In genomic region chrX:71148278-71148663, GRCh38 we compare ENCODE assay signal across 16 cellular contexts. TPM values are rescaled to one million over a fixed set of nuclear protein-coding genes. Genes with fewer than 3 reads are reported as not detected.
DNase-seq lines count a peak whose midpoint lies in the region; ATAC-seq and TF ChIP-seq lines count a peak whose summit lies in the region.
"Had no signal": no experiment of that assay in that cellular context is flagged by ENCODE, and none has a peak within 500 bp of the region (broad histone marks: within the 10 kb centered on the region; RNA-seq: fewer than 3 reads in every experiment).

No MANE protein-coding gene starts in this region.

- POLR2A ChIA-PET in WTC11 (lab: Charles Lee) = interaction anchor here (1.0 kb wide), 1 partner anchor 34 kb away, joined by 4 read pairs; no protein-coding TSS in a partner anchor

- H3K27ac Mint-ChIP-seq in brain = peak overlapping the region in 3 of 5 experiments; percentile 40 to 71 (median 62)
- peak overlapping the region; percentile 57 for H3K27ac Mint-ChIP-seq in neural crest cell (ENCODE audit: unreplicated experiment)
- H3K27ac Mint-ChIP-seq in WTC11 = no peak overlapping the region
- H3K27ac Mint-ChIP-seq: CD4-positive, alpha-beta T cell; GM23338 had no signal

- no peaks in the 10 kb centered on the region for H3K36me3 Mint-ChIP-seq in brain
- no peaks in the 10 kb centered on the region for H3K36me3 Mint-ChIP-seq in neural crest cell (ENCODE audit: low read depth)
- no peaks in the 10 kb centered on the region for H3K36me3 Mint-ChIP-seq in WTC11

- peaks cover 0 to 54% (median 7%) of the 10 kb centered on the region in 45 donors for H3K27me3 ChIP-seq in dorsolateral prefrontal cortex

- H3K9me3 Mint-ChIP-seq in brain = peaks cover 0 to 2% (median 0%) of the 10 kb centered on the region in 5 experiments
- H3K9me3 Mint-ChIP-seq in neural crest cell = no peaks in the 10 kb centered on the region
- no peaks in the 10 kb centered on the region for H3K9me3 Mint-ChIP-seq in WTC11
- H3K9me3 Mint-ChIP-seq: CD4-positive, alpha-beta T cell; GM23338 had no signal

- no peak for TF ChIP-seq CTCF in brain (conservative IDR thresholded peaks at IDR 0.05)
- TF ChIP-seq CTCF in dorsolateral prefrontal cortex (IDR thresholded peaks at IDR 0.05 in 54 of 56, conservative IDR thresholded peaks at IDR 0.05 in 2 of 56; ENCODE audit: low read depth in 1 of 56, partially characterized antibody in 56 of 56) = no peak
- no peak for TF ChIP-seq CTCF in neural crest cell (conservative IDR thresholded peaks at IDR 0.05)
- no peak for TF ChIP-seq CTCF in WTC11 (IDR thresholded peaks at IDR 0.05)

- H3K27me3 Mint-ChIP-seq in brain = peaks cover 4% of the 10 kb centered on the region
- peaks cover 8% of the 10 kb centered on the region for H3K27me3 Mint-ChIP-seq in neural crest cell (ENCODE audit: low read depth)
- no peaks in the 10 kb centered on the region for H3K27me3 Mint-ChIP-seq in WTC11 (ENCODE audit: low read depth)
- H3K27me3 Mint-ChIP-seq: CD4-positive, alpha-beta T cell had no signal

- H3K4me1 Mint-ChIP-seq in brain = peaks cover 27% of the 10 kb centered on the region
- peaks cover 24% of the 10 kb centered on the region for H3K4me1 Mint-ChIP-seq in neural crest cell
- peaks cover 20% of the 10 kb centered on the region for H3K4me1 Mint-ChIP-seq in WTC11

- H3K4me3 Mint-ChIP-seq in brain (peak overlapping the region in 3 of 5 experiments; percentile 51 to 58 (median 56)), neural crest cell (peak overlapping the region; percentile 54), WTC11 (no peak overlapping the region)
- H3K4me3 Mint-ChIP-seq: CD4-positive, alpha-beta T cell; GM23338 had no signal

- ATAC-seq in WTC11 = no peak

- H3K4me3 ChIP-seq in dorsolateral prefrontal cortex = peak overlapping the region in 48 of 59 donors; percentile 7 to 77 (median 52)
- H3K4me3 ChIP-seq: GM23338 had no signal

- no peak for DNase-seq in dorsolateral prefrontal cortex
- no peak for DNase-seq in neural crest cell (ENCODE audit: low read depth, low spot score)
- DNase-seq in occipital lobe (lab: John Stamatoyannopoulos, UW) = no peak
- DNase-seq in WTC11 (ENCODE audit: low spot score) = no peak
- DNase-seq in NCI-H2107 treated with DMSO at 0.1 percent for 48 hours (lab: John Stamatoyannopoulos, UW; ENCODE audit: unreplicated experiment) = no peak
- DNase-seq: ACHN; AML-193; Caco-2; CD4-positive, alpha-beta T cell; HCEC 1CT had no signal

- intact Hi-C loops in dorsolateral prefrontal cortex (cut with DNase I) = loop anchor here in 1 of 2 donors (5.0 kb wide), 1 partner anchor 34 kb away; no protein-coding TSS in a partner anchor

- CTCF ChIA-PET in WTC11 (lab: Charles Lee) = interaction anchor here (0.5 kb wide), 1 partner anchor 483 kb away, joined by 3 read pairs; no protein-coding TSS in a partner anchor

- H3K27ac ChIP-seq in dorsolateral prefrontal cortex = peak overlapping the region in 50 of 59 donors; percentile 28 to 86 (median 74)
- H3K27ac ChIP-seq: C4-2B had no signal

TF ChIP-seq in WTC11, 78 proteins besides CTCF, POLR2A, EP300 and RAD21 (continues in another document):
- TF ChIP-seq ATF1 (CRISPR knock-in tag; IDR thresholded peaks at IDR 0.05) (no peak), USF1 (CRISPR knock-in tag; IDR thresholded peaks at IDR 0.05) (no peak), HMGXB4 (CRISPR knock-in tag; IDR thresholded peaks at IDR 0.05) (no peak), ZNF396 (CRISPR knock-in tag; IDR thresholded peaks at IDR 0.05; ENCODE audit: borderline replicate concordance) (no peak), E2F4 (CRISPR knock-in tag; IDR thresholded peaks at IDR 0.05; ENCODE audit: borderline replicate concordance, low read depth) (no peak), ZMAT4 (CRISPR knock-in tag; IDR thresholded peaks at IDR 0.05) (no peak), TEAD4 (CRISPR knock-in tag; IDR thresholded peaks at IDR 0.05) (no peak), RELA (CRISPR knock-in tag; IDR thresholded peaks at IDR 0.05; ENCODE audit: borderline replicate concordance) (no peak), AR (CRISPR knock-in tag; IDR thresholded peaks at IDR 0.05) (no peak), JUN (CRISPR knock-in tag; IDR thresholded peaks at IDR 0.05) (no peak)

RNA-seq across cellular contexts. Expression of gene NLGN3, which starts 3.6 kb away (rescaled TPM):
- polyA plus RNA-seq in brain (ENCODE audit: insufficient read depth, low read depth, low replicate concordance) = 27.3 TPM
- 10 to 100 TPM; 39.2 to 90.6 (median 57.8) TPM for total RNA-seq in dorsolateral prefrontal cortex
- 29.5 and 31.5 TPM in 2 replicates for total RNA-seq in neural crest cell
- total RNA-seq in occipital lobe = 18.7 TPM
- 10.6 to 11.7 TPM (median 10.8 TPM) in 3 replicates for total RNA-seq in WTC11 (2021)

RNA-seq across cellular contexts. Expression of gene MED12, which starts 29.9 kb away (rescaled TPM):
- 38.0 TPM for polyA plus RNA-seq in brain (ENCODE audit: insufficient read depth, low read depth, low replicate concordance)
- total RNA-seq in dorsolateral prefrontal cortex (10 to 100 TPM; 29.6 to 65.9 (median 47.2) TPM), neural crest cell (72.5 and 76.3 TPM in 2 replicates), occipital lobe (24.6 TPM), WTC11 (2021) (35.6 to 38.4 TPM (median 37.0 TPM) in 3 replicates)

RNA-seq across cellular contexts. Expression of gene IL2RG, which starts 36.9 kb away (rescaled TPM):
- polyA plus RNA-seq in brain (ENCODE audit: insufficient read depth, low read depth, low replicate concordance) = 1.6 TPM
- total RNA-seq in dorsolateral prefrontal cortex = 1 to 10 TPM in 78 of 120 experiments, under 1 TPM in 29, not detected in 13; 0.40 to 4.4 (median 1.5) TPM
- total RNA-seq in neural crest cell = not detected in 2 replicates
- not detected for total RNA-seq in occipital lobe
- 0.37 to 1.2 TPM (median 0.94 TPM) in 3 replicates for total RNA-seq in WTC11 (2021)
- total RNA-seq: GM23338, HT-29 had no signal

RNA-seq across cellular contexts. Expression of gene CXorf65, which starts 41.7 kb away (rescaled TPM):
- polyA plus RNA-seq in brain (ENCODE audit: insufficient read depth, low read depth, low replicate concordance) = not detected
- total RNA-seq in dorsolateral prefrontal cortex = not detected
- not detected in 2 replicates for total RNA-seq in neural crest cell
- total RNA-seq in occipital lobe = not detected
- total RNA-seq in WTC11 (2021) = not detected in 3 replicates
- total RNA-seq: A172, Caco-2, GM23338, HT-29 had no signal
- polyA plus RNA-seq: BJ had no signal

RNA-seq across cellular contexts. Expression of gene FOXO4, which starts 52.6 kb away (rescaled TPM):
- 41.8 TPM for polyA plus RNA-seq in brain (ENCODE audit: insufficient read depth, low read depth, low replicate concordance)
- total RNA-seq in dorsolateral prefrontal cortex (100 to 1,000 TPM in 15 of 120 experiments, 10 to 100 TPM in 105; 35.9 to 223 (median 67.8) TPM), neural crest cell (10.1 and 12.0 TPM in 2 replicates), occipital lobe (5.8 TPM), WTC11 (2021) (35.3 to 48.3 TPM (median 37.0 TPM) in 3 replicates)
